Comparison of ENCODE assay signal across 13 cellular contexts in the genomic region with DNA sequence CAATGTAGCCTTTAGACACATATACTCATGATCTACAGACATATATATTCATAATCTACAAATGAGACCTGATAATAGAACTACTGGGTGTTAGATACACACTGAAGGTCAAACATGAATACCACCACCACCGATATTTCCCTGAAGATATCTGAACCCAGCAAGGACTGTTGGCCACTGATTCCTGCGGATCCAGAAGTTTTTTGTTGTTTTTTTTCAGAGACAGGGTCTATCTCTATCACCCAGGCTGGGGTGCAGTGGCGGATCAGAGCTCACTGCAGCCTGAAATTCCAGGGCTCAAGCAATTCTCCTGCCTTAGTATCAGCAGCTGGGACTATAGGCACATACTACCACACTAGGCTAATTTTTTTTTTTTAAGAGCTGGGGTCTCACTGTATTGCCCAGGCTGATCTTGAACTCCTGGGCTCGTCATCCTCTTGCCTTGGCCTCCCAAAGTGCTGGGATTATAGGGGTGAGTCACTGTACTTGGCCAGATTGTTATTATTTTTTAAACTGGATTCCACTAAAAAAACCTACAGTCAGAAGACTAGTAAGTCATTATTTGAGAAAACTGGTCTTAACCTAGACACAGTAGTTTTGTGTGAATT. TPM values are rescaled to one million over a fixed set of nuclear protein-coding genes. Genes with fewer than 3 reads are reported as not detected.
DNase-seq lines count a peak whose midpoint lies in the region; ATAC-seq and TF ChIP-seq lines count a peak whose summit lies in the region.
"Had no signal": no experiment of that assay in that cellular context is flagged by ENCODE, and none has a peak within 500 bp of the region (broad histone marks: within the 10 kb centered on the region; RNA-seq: fewer than 3 reads in every experiment).

No MANE protein-coding gene starts in this region.

- TF ChIP-seq CTCF in A673 (conservative IDR thresholded peaks at IDR 0.05; ENCODE audit: low read depth, low read length) (no peak), GM23338 (conservative IDR thresholded peaks at IDR 0.05; ENCODE audit: low read depth in 2 of 2) (no peak)

- H3K9me3 ChIP-seq in A673 (ENCODE audit: low read depth, low read length, poor library complexity, severe bottlenecking): no peaks in the 10 kb centered on the region
- H3K9me3 ChIP-seq: esophagus muscularis mucosa had no signal

- H2AFZ ChIP-seq in GM23338: no peak overlapping the region

- DNase-seq in A673 (ENCODE audit: low spot score): no peak
- DNase-seq in GM23338 (ENCODE audit: low spot score): no peak
- DNase-seq in activated CD4-positive, alpha-beta memory T cell treated with anti-CD3 and anti-CD28 coated beads, Interleukin-2, amount 10 ng/mL, durations not matched to agents 7 days and 5 days: no peak
- peak; percentile 44 for DNase-seq in iris pigment epithelial cell (ENCODE audit: low read depth)
- DNase-seq in stimulated activated CD4-positive, alpha-beta T cell treated with anti-CD3 and anti-CD28 coated beads, Interleukin-15, amount 100 ng/mL, for 24 hours: no peak
- DNase-seq in NCI-H2227 treated with DMSO at 0.1 percent for 48 hours (lab: John Stamatoyannopoulos, UW): no peak
- DNase-seq in left colon: no peak
- DNase-seq in RPMI8226: no peak
- DNase-seq: amniotic stem cell; left cardiac atrium; NCI-H1048; NK-92 treated with Interleukin-12 subunit alpha and Interleukin-12 subunit beta, amount 100 ng/mL, for 24 hours had no signal

- no peak for ATAC-seq in GM23338
- ATAC-seq in left colon: no peak
- ATAC-seq: left cardiac atrium had no signal

- peaks cover 9% of the 10 kb centered on the region for H3K4me1 ChIP-seq in A673 (ENCODE audit: insufficient read depth, low read length, poor library complexity, severe bottlenecking)
- peaks cover 9% of the 10 kb centered on the region; the same call in 1 of the 2 replicates for H3K4me1 ChIP-seq in GM23338 (ENCODE audit: insufficient read depth)

- H3K4me3 ChIP-seq in A673 (ENCODE audit: low read depth, low read length, poor library complexity, severe bottlenecking) (peak overlapping the region; percentile 87), GM23338 (peak overlapping the region; percentile 80; the same call in 1 of the 2 replicates)

- H3K36me3 ChIP-seq in A673 (ENCODE audit: insufficient read depth, low read length, poor library complexity, severe bottlenecking) (peaks cover 26% of the 10 kb centered on the region), GM23338 (ENCODE audit: insufficient read depth) (0 out of 2 replicates have a peak, but pooled peaks cover 6% of the 10 kb centered on the region)

- no peaks in the 10 kb centered on the region for H4K20me1 ChIP-seq in GM23338 (replicated peaks; ENCODE audit: insufficient read depth)

- peak overlapping the region; percentile 61 for H3K4me3 Mint-ChIP-seq in GM23338
- H3K4me3 Mint-ChIP-seq in activated CD4-positive, alpha-beta memory T cell treated with anti-CD3 and anti-CD28 coated beads, Interleukin-2, amount 10 ng/mL, durations not matched to agents 7 days and 5 days: peak overlapping the region; percentile 49

- POLR2A ChIA-PET in A673 (lab: Charles Lee; ENCODE audit: low non-redundant PET): no interaction called here
- POLR2A ChIA-PET in activated CD4-positive, alpha-beta memory T cell treated with anti-CD3 and anti-CD28 coated beads, Interleukin-2, amount 10 ng/mL, durations not matched to agents 7 days and 5 days (lab: Charles Lee): no interaction called here

- no peak overlapping the region for H3K27ac Mint-ChIP-seq in GM23338
- no peak overlapping the region for H3K27ac Mint-ChIP-seq in activated CD4-positive, alpha-beta memory T cell treated with anti-CD3 and anti-CD28 coated beads, Interleukin-2, amount 10 ng/mL, durations not matched to agents 7 days and 5 days

- CTCF ChIA-PET in A673 (lab: Charles Lee): no interaction called here
- CTCF ChIA-PET in activated CD4-positive, alpha-beta memory T cell treated with anti-CD3 and anti-CD28 coated beads, Interleukin-2, amount 10 ng/mL, durations not matched to agents 7 days and 5 days (lab: Charles Lee): no interaction called here

- H3K79me2 ChIP-seq in GM23338 (replicated peaks; ENCODE audit: insufficient read depth): peaks cover 29% of the 10 kb centered on the region

- no peaks in the 10 kb centered on the region; the same call in 2 of the 3 replicates for H3K9me3 Mint-ChIP-seq in GM23338
- H3K9me3 Mint-ChIP-seq in activated CD4-positive, alpha-beta memory T cell treated with anti-CD3 and anti-CD28 coated beads, Interleukin-2, amount 10 ng/mL, durations not matched to agents 7 days and 5 days: no peaks in the 10 kb centered on the region

- H3K27me3 ChIP-seq in A673 (replicated peaks; ENCODE audit: insufficient read depth, low read depth, low read length, poor library complexity) (no peaks in the 10 kb centered on the region), GM23338 (ENCODE audit: insufficient read depth) (no peaks in the 10 kb centered on the region; the same call in 1 of the 2 replicates)
- H3K27me3 ChIP-seq: esophagus muscularis mucosa had no signal

- peaks cover 13% of the 10 kb centered on the region for H3K4me1 Mint-ChIP-seq in GM23338
- peaks cover 60% of the 10 kb centered on the region for H3K4me1 Mint-ChIP-seq in activated CD4-positive, alpha-beta memory T cell treated with anti-CD3 and anti-CD28 coated beads, Interleukin-2, amount 10 ng/mL, durations not matched to agents 7 days and 5 days

- H3F3A ChIP-seq in GM23338 (replicated peaks; ENCODE audit: low read depth): no peaks in the 10 kb centered on the region

- intact Hi-C loops in A673 (cut with micrococcal nuclease; ENCODE audit: unreplicated experiment): no loop called here
- intact Hi-C loops in left colon (cut with DNase I, micrococcal nuclease): loop anchor here in 1 of 2 donors (10.0 kb wide), 1 partner anchor 102 kb away; no protein-coding TSS in a partner anchor

- H3K36me3 Mint-ChIP-seq in GM23338 (ENCODE audit: low read depth): peaks cover 32% of the 10 kb centered on the region
- H3K36me3 Mint-ChIP-seq in activated CD4-positive, alpha-beta memory T cell treated with anti-CD3 and anti-CD28 coated beads, Interleukin-2, amount 10 ng/mL, durations not matched to agents 7 days and 5 days (ENCODE audit: low read depth): peaks cover 44% of the 10 kb centered on the region

- H3K4me2 ChIP-seq in GM23338: peak overlapping the region; percentile 23; the same call in 1 of the 2 replicates

- H3K27me3 Mint-ChIP-seq in GM23338 (ENCODE audit: insufficient read depth, low read depth, poor library complexity): peaks cover 12% of the 10 kb centered on the region
- H3K27me3 Mint-ChIP-seq in activated CD4-positive, alpha-beta memory T cell treated with anti-CD3 and anti-CD28 coated beads, Interleukin-2, amount 10 ng/mL, durations not matched to agents 7 days and 5 days: no peaks in the 10 kb centered on the region

- H3K27ac ChIP-seq in A673 (ENCODE audit: low read depth, low read length, poor library complexity, severe bottlenecking) (no peak overlapping the region), GM23338 (ENCODE audit: low read depth) (no peak overlapping the region)

- no peaks in the 10 kb centered on the region for H3K9me2 ChIP-seq in GM23338 (ENCODE audit: insufficient read depth)

- BruUV-seq in A673 (replicated peaks; lab: Mats Ljungman, UMichigan): no TSS peak

TF ChIP-seq in GM23338, 12 proteins besides CTCF, POLR2A, EP300 and RAD21:
- no peak for TF ChIP-seq ZNF331 (CRISPR knock-in tag; IDR thresholded peaks at IDR 0.05; ENCODE audit: low read depth)
- no peak for TF ChIP-seq POLR2AphosphoS5 (IDR thresholded peaks at IDR 0.05; ENCODE audit: low read depth)

RNA-seq across cellular contexts. Expression of a gene that starts 1.8 kb away (rescaled TPM):
- total RNA-seq in A673 (2021) (97.3 and 107 TPM in 2 replicates), left colon (10 to 100 TPM; 42.2 to 44.7 TPM)
- total RNA-seq in GM23338 (2014; rRNA removed; shearing (Covaris generic)): 74.8 and 82.6 TPM in 2 replicates
- polyA plus RNA-seq in GM23338 (2016; fragmentation: Nextera tagmentation; extraction: Ambion mirVana): 220 and 233 TPM in 2 replicates
- 10 to 100 TPM; 63.4 to 63.6 TPM for total RNA-seq in activated CD4-positive, alpha-beta memory T cell treated with anti-CD3 and anti-CD28 coated beads, Interleukin-2, amount 10 ng/mL, durations not matched to agents 7 days and 5 days

RNA-seq across cellular contexts. Expression of a gene that starts 4.4 kb away (rescaled TPM):
- total RNA-seq in A673 (2021) (48.9 and 51.7 TPM in 2 replicates), left colon (10 to 100 TPM; 36.8 to 41.5 TPM)
- 28.0 and 30.3 TPM in 2 replicates for total RNA-seq in GM23338 (2014; rRNA removed; shearing (Covaris generic))
- 10.7 and 12.4 TPM in 2 replicates for polyA plus RNA-seq in GM23338 (2016; fragmentation: Nextera tagmentation; extraction: Ambion mirVana)
- 10 to 100 TPM; 19.7 to 19.8 TPM for total RNA-seq in activated CD4-positive, alpha-beta memory T cell treated with anti-CD3 and anti-CD28 coated beads, Interleukin-2, amount 10 ng/mL, durations not matched to agents 7 days and 5 days

RNA-seq across cellular contexts. Expression of a gene that starts 24.2 kb away (rescaled TPM):
- 219 and 231 TPM in 2 replicates for total RNA-seq in A673 (2021)
- 180 and 246 TPM in 2 replicates for total RNA-seq in GM23338 (2014; rRNA removed; shearing (Covaris generic))
- 862 and 1,104 TPM in 2 replicates for polyA plus RNA-seq in GM23338 (2016; fragmentation: Nextera tagmentation; extraction: Ambion mirVana)
- total RNA-seq in activated CD4-positive, alpha-beta memory T cell treated with anti-CD3 and anti-CD28 coated beads, Interleukin-2, amount 10 ng/mL, durations not matched to agents 7 days and 5 days: 10 to 100 TPM; 81.6 to 85.4 TPM
- total RNA-seq in left colon: 10 to 100 TPM; 40.5 to 43.7 TPM
